1 cellular context compared by ENCODE assay signal in the genomic region with DNA sequence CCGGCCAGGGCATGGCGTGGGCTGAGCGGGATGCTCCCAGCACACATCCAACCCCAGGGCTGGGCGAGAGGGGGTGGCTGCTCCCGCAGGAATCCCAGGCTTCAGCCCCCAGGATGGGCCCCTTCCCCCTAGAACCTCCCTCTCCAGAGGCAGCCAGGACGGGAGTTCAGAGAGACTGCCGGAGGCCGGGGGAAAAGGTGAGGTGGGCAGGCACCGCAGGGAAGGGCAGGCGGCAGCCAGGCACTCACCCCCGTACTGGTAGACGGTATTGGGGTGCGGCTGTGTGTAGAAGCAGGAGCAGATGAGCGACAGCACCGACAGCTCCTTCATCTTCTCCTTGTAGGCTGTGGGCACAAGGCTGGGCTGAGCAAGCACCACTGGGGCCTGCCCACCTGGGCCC.
TF ChIP-seq lines count a peak whose summit lies in the region.

No MANE protein-coding gene starts in this region.

TF ChIP-seq in HepG2, 621 proteins besides CTCF, POLR2A, EP300 and RAD21:
- no peak for TF ChIP-seq RBAK (CRISPR knock-in tag; IDR thresholded peaks at IDR 0.05)
- peak; percentile 45; the same call in 1 of the 2 replicates for TF ChIP-seq ZNF776 (CRISPR knock-in tag; IDR thresholded peaks at IDR 0.05)
- TF ChIP-seq, protein P1, sequence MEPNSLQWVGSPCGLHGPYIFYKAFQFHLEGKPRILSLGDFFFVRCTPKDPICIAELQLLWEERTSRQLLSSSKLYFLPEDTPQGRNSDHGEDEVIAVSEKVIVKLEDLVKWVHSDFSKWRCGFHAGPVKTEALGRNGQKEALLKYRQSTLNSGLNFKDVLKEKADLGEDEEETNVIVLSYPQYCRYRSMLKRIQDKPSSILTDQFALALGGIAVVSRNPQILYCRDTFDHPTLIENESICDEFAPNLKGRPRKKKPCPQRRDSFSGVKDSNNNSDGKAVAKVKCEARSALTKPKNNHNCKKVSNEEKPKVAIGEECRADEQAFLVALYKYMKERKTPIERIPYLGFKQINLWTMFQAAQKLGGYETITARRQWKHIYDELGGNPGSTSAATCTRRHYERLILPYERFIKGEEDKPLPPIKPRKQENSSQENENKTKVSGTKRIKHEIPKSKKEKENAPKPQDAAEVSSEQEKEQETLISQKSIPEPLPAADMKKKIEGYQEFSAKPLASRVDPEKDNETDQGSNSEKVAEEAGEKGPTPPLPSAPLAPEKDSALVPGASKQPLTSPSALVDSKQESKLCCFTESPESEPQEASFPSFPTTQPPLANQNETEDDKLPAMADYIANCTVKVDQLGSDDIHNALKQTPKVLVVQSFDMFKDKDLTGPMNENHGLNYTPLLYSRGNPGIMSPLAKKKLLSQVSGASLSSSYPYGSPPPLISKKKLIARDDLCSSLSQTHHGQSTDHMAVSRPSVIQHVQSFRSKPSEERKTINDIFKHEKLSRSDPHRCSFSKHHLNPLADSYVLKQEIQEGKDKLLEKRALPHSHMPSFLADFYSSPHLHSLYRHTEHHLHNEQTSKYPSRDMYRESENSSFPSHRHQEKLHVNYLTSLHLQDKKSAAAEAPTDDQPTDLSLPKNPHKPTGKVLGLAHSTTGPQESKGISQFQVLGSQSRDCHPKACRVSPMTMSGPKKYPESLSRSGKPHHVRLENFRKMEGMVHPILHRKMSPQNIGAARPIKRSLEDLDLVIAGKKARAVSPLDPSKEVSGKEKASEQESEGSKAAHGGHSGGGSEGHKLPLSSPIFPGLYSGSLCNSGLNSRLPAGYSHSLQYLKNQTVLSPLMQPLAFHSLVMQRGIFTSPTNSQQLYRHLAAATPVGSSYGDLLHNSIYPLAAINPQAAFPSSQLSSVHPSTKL (CRISPR knock-in tag; IDR thresholded peaks at IDR 0.05): no peak
- no peak for TF ChIP-seq ZNF788 (CRISPR knock-in tag; IDR thresholded peaks at IDR 0.05; ENCODE audit: borderline replicate concordance)
